ENCODE assay signal across 15 cellular contexts in genomic region chr4:35725131-35725530, GRCh38.
DNase-seq lines count a peak whose midpoint lies in the region; ATAC-seq and TF ChIP-seq lines count a peak whose summit lies in the region.
"Had no signal": no experiment of that assay in that cellular context is flagged by ENCODE, and none has a peak within 500 bp of the region (broad histone marks: within the 10 kb centered on the region; RNA-seq: fewer than 3 reads in every experiment).

No MANE protein-coding gene starts in this region.

- no peaks in the 10 kb centered on the region for H3K36me3 ChIP-seq in OCI-LY3 (replicated peaks; ENCODE audit: low read depth, low read length)
- no peaks in the 10 kb centered on the region for H3K36me3 ChIP-seq in iPS DF 6.9 (ENCODE audit: control insufficient read depth, insufficient read depth, low read length)

- no peak overlapping the region for H3K4me2 ChIP-seq in OCI-LY3 (ENCODE audit: low read length)

- H3K27me3 ChIP-seq in OCI-LY3 (ENCODE audit: low read depth, low read length) (no peaks in the 10 kb centered on the region), iPS DF 6.9 (ENCODE audit: control insufficient read depth, insufficient read depth, low read length) (no peaks in the 10 kb centered on the region)

- H3K9ac ChIP-seq in OCI-LY3 (ENCODE audit: low read length), result no peak overlapping the region

- ATAC-seq in HG02870 (IDR thresholded peaks at IDR 0.05; ENCODE audit: unreplicated experiment), result peak; percentile 50
- ATAC-seq: Panc1 had no signal

- H4K20me1 ChIP-seq in OCI-LY3 (ENCODE audit: insufficient read depth, low read length), result no peaks in the 10 kb centered on the region

- no peaks in the 10 kb centered on the region for H3K9me3 ChIP-seq in OCI-LY3 (ENCODE audit: insufficient read depth, low read length)
- H3K9me3 ChIP-seq in iPS DF 6.9 (ENCODE audit: control insufficient read depth, insufficient read depth, low read length), result no peaks in the 10 kb centered on the region

- H3K27ac ChIP-seq in OCI-LY3 (ENCODE audit: low read length) (no peak overlapping the region), iPS DF 6.9 (ENCODE audit: low read length) (no peak overlapping the region)
- H3K27ac ChIP-seq: skin epidermis had no signal

- no peak overlapping the region for H2AFZ ChIP-seq in OCI-LY3 (ENCODE audit: low read depth, low read length)

- H3K79me2 ChIP-seq in OCI-LY3 (ENCODE audit: low read length), result no peaks in the 10 kb centered on the region

- H3K4me3 ChIP-seq in OCI-LY3 (ENCODE audit: low read length) (no peak overlapping the region), iPS DF 6.9 (ENCODE audit: low read length) (no peak overlapping the region)
- H3K4me3 ChIP-seq: skin epidermis had no signal

- TF ChIP-seq CTCF in GM12874 (IDR thresholded peaks at IDR 0.05; ENCODE audit: insufficient read depth, low read depth, low read length) (peak; percentile 19; the same call in 1 of the 2 replicates), OCI-LY3 (IDR thresholded peaks at IDR 0.05; ENCODE audit: low read depth, low read length) (peak; percentile 28)

- H3K4me1 ChIP-seq in OCI-LY3 (ENCODE audit: low read length), result no peaks in the 10 kb centered on the region
- H3K4me1 ChIP-seq in iPS DF 6.9 (ENCODE audit: control insufficient read depth, insufficient read depth, low read length), result no peaks in the 10 kb centered on the region

- peak; percentile 18 for DNase-seq in iPS DF 6.9 (ENCODE audit: low read depth, low spot score)
- no peak for DNase-seq in pons (ENCODE audit: low spot score)
- no peak for DNase-seq in NCI-H524 treated with DMSO at 0.1 percent for 48 hours (lab: John Stamatoyannopoulos, UW)
- no peak for DNase-seq in C1 segment of cervical spinal cord (lab: John Stamatoyannopoulos, UW)
- DNase-seq in NCI-H1436 (lab: John Stamatoyannopoulos, UW), result no peak
- DNase-seq: activated CD4-positive, alpha-beta T cell treated with anti-CD3 and anti-CD28 coated beads, Interleukin-2, amount 10 ng/mL, durations not matched to agents 24 days and 14 days; activated T-cell treated with anti-CD3 and anti-CD28 coated beads, Interleukin-2, amount 50 U/mL, for 48 hours; CD4-positive, alpha-beta memory T cell; GDM1; Kasumi-1 had no signal

- WGBS in iPS DF 6.9 (ENCODE audit: insufficient coverage, insufficient read length), result no CpG with 5 or more reads among the region's 1 CpG
